In genomic region chr1:165630629-165631402, GRCh38 we compare ENCODE assay signal across 1 cellular context.
A peak's percentile ranks its signal among the peaks of the same experiment; 100 is the strongest.
TF ChIP-seq lines count a peak whose summit lies in the region.

TSS of gene MGST3 (plus strand) at chr1:165631234. CDS start at chr1:165649848, 18,614 bp downstream.

TF ChIP-seq in HepG2, 621 proteins besides CTCF, POLR2A, EP300 and RAD21 (continued from another document and continues in another):
- TF ChIP-seq HES4 (CRISPR knock-in tag; IDR thresholded peaks at IDR 0.05; ENCODE audit: borderline replicate concordance) (peak; percentile 53; the same call in 1 of the 2 replicates), ZBED4 (CRISPR knock-in tag; IDR thresholded peaks at IDR 0.05; ENCODE audit: borderline replicate concordance) (peak; percentile 61), NFIC (IDR thresholded peaks at IDR 0.05; ENCODE audit: low read length) (no peak), ZNF547 (CRISPR knock-in tag; IDR thresholded peaks at IDR 0.05) (peak; percentile 22; the same call in 1 of the 2 replicates), MTF2 (CRISPR knock-in tag; IDR thresholded peaks at IDR 0.05; ENCODE audit: borderline replicate concordance) (no peak), DDIT3 (CRISPR knock-in tag; IDR thresholded peaks at IDR 0.05) (no peak), GFI1 (CRISPR knock-in tag; IDR thresholded peaks at IDR 0.05; ENCODE audit: borderline replicate concordance) (no peak; the same call in 1 of the 2 replicates), CENPT (CRISPR knock-in tag; IDR thresholded peaks at IDR 0.05; ENCODE audit: low read depth) (no peak), EEA1 (CRISPR knock-in tag; IDR thresholded peaks at IDR 0.05; ENCODE audit: borderline replicate concordance) (no peak), MBNL3 (CRISPR knock-in tag; conservative IDR thresholded peaks at IDR 0.05) (no peak), ZIK1 (CRISPR knock-in tag; IDR thresholded peaks at IDR 0.05; ENCODE audit: borderline replicate concordance, low read depth) (no peak), ZNF800 (CRISPR knock-in tag; IDR thresholded peaks at IDR 0.05) (peak; percentile 42; the same call in 1 of the 2 replicates), ZFAT (CRISPR knock-in tag; conservative IDR thresholded peaks at IDR 0.05) (no peak), FOXC1 (CRISPR knock-in tag; IDR thresholded peaks at IDR 0.05; ENCODE audit: borderline replicate concordance) (no peak; the same call in none of the 2 replicates), ISX (CRISPR knock-in tag; conservative IDR thresholded peaks at IDR 0.05) (no peak), ZNF75D (CRISPR knock-in tag; IDR thresholded peaks at IDR 0.05; ENCODE audit: borderline replicate concordance) (no peak), NCOA2 (CRISPR knock-in tag; IDR thresholded peaks at IDR 0.05) (no peak), ZNF513 (CRISPR knock-in tag; conservative IDR thresholded peaks at IDR 0.05) (no peak), ESRRA (CRISPR knock-in tag; IDR thresholded peaks at IDR 0.05; ENCODE audit: low read depth) (no peak), YEATS4 (CRISPR knock-in tag; IDR thresholded peaks at IDR 0.05; ENCODE audit: borderline replicate concordance) (peak; percentile 74), USF2 (IDR thresholded peaks at IDR 0.05; ENCODE audit: low read depth, low read length) (no peak), USF2 (CRISPR knock-in tag; IDR thresholded peaks at IDR 0.05; ENCODE audit: borderline replicate concordance) (no peak), GPBP1L1 (CRISPR knock-in tag; IDR thresholded peaks at IDR 0.05) (no peak), ZNF207 (IDR thresholded peaks at IDR 0.05; ENCODE audit: borderline replicate concordance) (no peak), MXI1 (IDR thresholded peaks at IDR 0.05; ENCODE audit: borderline replicate concordance, low read depth, low read length) (peak; percentile 66; the same call in 1 of the 3 replicates), POLR2AphosphoS2 (IDR thresholded peaks at IDR 0.05; ENCODE audit: low read depth, low read length) (no peak), SMAD1 (CRISPR knock-in tag; IDR thresholded peaks at IDR 0.05; ENCODE audit: borderline replicate concordance, low read depth) (no peak), ZSCAN29 (CRISPR knock-in tag; conservative IDR thresholded peaks at IDR 0.05) (no peak), KDM5A (IDR thresholded peaks at IDR 0.05; ENCODE audit: borderline replicate concordance, low read length) (peak; percentile 66; the same call in 1 of the 2 replicates), ZBTB8A (CRISPR knock-in tag; IDR thresholded peaks at IDR 0.05; ENCODE audit: borderline replicate concordance, low read depth) (peak; percentile 7; the same call in 1 of the 2 replicates), WIZ (CRISPR knock-in tag; IDR thresholded peaks at IDR 0.05) (no peak), ZNF564 (CRISPR knock-in tag; IDR thresholded peaks at IDR 0.05) (peak; percentile 33; the same call in 1 of the 2 replicates), SRSF4 (IDR thresholded peaks at IDR 0.05; ENCODE audit: low read depth, low read length, poor library complexity, severe bottlenecking) (no peak), PAWR (CRISPR knock-in tag; IDR thresholded peaks at IDR 0.05; ENCODE audit: borderline replicate concordance) (no peak), BHLHE40 (IDR thresholded peaks at IDR 0.05; ENCODE audit: low read length) (no peak), HDAC2 (CRISPR knock-in tag; IDR thresholded peaks at IDR 0.05) (peak; percentile 72), ZNF17 (CRISPR knock-in tag; IDR thresholded peaks at IDR 0.05) (no peak), EHMT2 (IDR thresholded peaks at IDR 0.05; ENCODE audit: borderline replicate concordance, low read depth, low read length) (no peak), KLF12 (CRISPR knock-in tag; IDR thresholded peaks at IDR 0.05; ENCODE audit: borderline replicate concordance) (peak; percentile 80), NFE2 (CRISPR knock-in tag; IDR thresholded peaks at IDR 0.05) (no peak), MXD3 (CRISPR knock-in tag; IDR thresholded peaks at IDR 0.05) (peak; percentile 83; the same call in 1 of the 2 replicates), FOXO4 (CRISPR knock-in tag; conservative IDR thresholded peaks at IDR 0.05) (no peak), U2AF1 (optimal IDR thresholded peaks at IDR 0.05; ENCODE audit: low read depth, low read length) (no peak), PHF21A (CRISPR knock-in tag; IDR thresholded peaks at IDR 0.05) (peak; percentile 42; the same call in 1 of the 2 replicates), SP1 (IDR thresholded peaks at IDR 0.05) (no peak), SP1 (CRISPR knock-in tag; IDR thresholded peaks at IDR 0.05) (peak; percentile 53; the same call in 1 of the 2 replicates), ZNF543 (CRISPR knock-in tag; IDR thresholded peaks at IDR 0.05) (peak; percentile 70), CCDC6 (CRISPR knock-in tag; IDR thresholded peaks at IDR 0.05) (peak; percentile 82), TEF (CRISPR knock-in tag; IDR thresholded peaks at IDR 0.05) (0 out of 2 replicates have a peak, but pooled peaks have one; percentile 36), PCBP1 (IDR thresholded peaks at IDR 0.05; ENCODE audit: borderline replicate concordance, low read depth, low read length) (no peak), XBP1 (CRISPR knock-in tag; IDR thresholded peaks at IDR 0.05) (peak; percentile 48; the same call in 1 of the 2 replicates), TBX2 (CRISPR knock-in tag; IDR thresholded peaks at IDR 0.05; ENCODE audit: borderline replicate concordance) (peak; percentile 53; the same call in 1 of the 2 replicates), NFATC3 (CRISPR knock-in tag; IDR thresholded peaks at IDR 0.05) (no peak), ETV5 (CRISPR knock-in tag; IDR thresholded peaks at IDR 0.05; ENCODE audit: borderline replicate concordance) (no peak), HCFC1 (IDR thresholded peaks at IDR 0.05; ENCODE audit: low read depth, low read length) (no peak), ZNF160 (CRISPR knock-in tag; IDR thresholded peaks at IDR 0.05) (no peak; the same call in 1 of the 2 replicates)
